ENCODE assay signal across 8 cellular contexts in the genomic region with DNA sequence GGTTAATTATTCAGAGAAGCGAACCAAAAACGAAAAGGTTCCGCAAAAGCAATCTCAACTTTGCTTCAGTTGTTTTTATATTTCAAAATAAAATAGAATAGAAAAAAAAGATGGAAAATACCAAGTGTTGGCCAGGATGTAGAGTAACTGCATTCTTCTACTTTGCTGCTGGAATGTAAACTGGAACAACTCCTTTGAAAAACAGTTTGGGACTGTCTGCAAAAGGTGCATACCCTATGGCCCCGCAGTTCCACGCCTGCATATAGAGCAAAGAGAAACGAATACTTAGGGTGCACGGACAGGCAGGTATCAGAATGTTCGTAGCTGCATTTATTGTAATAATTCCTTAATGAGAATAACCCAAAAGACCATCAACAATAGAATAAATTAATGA. TPM values are rescaled to one million over a fixed set of nuclear protein-coding genes. Genes with fewer than 3 reads are reported as not detected.
DNase-seq lines count a peak whose midpoint lies in the region; ATAC-seq and TF ChIP-seq lines count a peak whose summit lies in the region.

No MANE protein-coding gene starts in this region.

- H3K27me3 ChIP-seq in BLaER1, result no peaks in the 10 kb centered on the region
- no peaks in the 10 kb centered on the region for H3K27me3 ChIP-seq in MG63

- ATAC-seq in HG02588 (IDR thresholded peaks at IDR 0.05; ENCODE audit: unreplicated experiment) (no peak), GM18868 (IDR thresholded peaks at IDR 0.05; ENCODE audit: unreplicated experiment) (no peak), GM18907 (IDR thresholded peaks at IDR 0.05; ENCODE audit: unreplicated experiment) (no peak), GM21423 (IDR thresholded peaks at IDR 0.05; ENCODE audit: unreplicated experiment) (no peak)

- H3K36me3 ChIP-seq in BLaER1 (no peaks in the 10 kb centered on the region), MG63 (0 out of 2 replicates have a peak, but pooled peaks cover 3% of the 10 kb centered on the region)

- H3K27ac Mint-ChIP-seq in nephron, result peak overlapping the region; percentile 96 to 98 (median 97)

- H3K4me1 Mint-ChIP-seq in nephron, result peaks cover 40% of the 10 kb centered on the region

- H3K4me3 ChIP-seq in BLaER1 (peak overlapping the region; percentile 95), MG63 (peak overlapping the region; percentile 84)

- H4K20me1 ChIP-seq in BLaER1, result no peaks in the 10 kb centered on the region

- H3K36me3 Mint-ChIP-seq in nephron (ENCODE audit: low read depth), result peaks cover 26% of the 10 kb centered on the region

- H3K4me2 ChIP-seq in BLaER1, result peak overlapping the region; percentile 77

- no peak overlapping the region for H3K27ac ChIP-seq in BLaER1

- no peak for TF ChIP-seq CTCF in nephron (IDR thresholded peaks at IDR 0.05; ENCODE audit: unreplicated experiment in 3 of 3)

- peak overlapping the region; percentile 80 for H3K9ac ChIP-seq in BLaER1

- H3K27me3 Mint-ChIP-seq in nephron (ENCODE audit: low read depth), result no peaks in the 10 kb centered on the region

- H3K4me3 Mint-ChIP-seq in nephron, result peak overlapping the region; percentile 96 to 99 (median 97)

- H3K9me3 ChIP-seq in BLaER1 (no peaks in the 10 kb centered on the region), MG63 (peaks cover 6% of the 10 kb centered on the region)

- DNase-seq in MG63 (no peak), dermis blood vessel endothelial cell (peak; percentile 7)

- H3K4me1 ChIP-seq in BLaER1, result peaks cover 10% of the 10 kb centered on the region

- H3K9me3 Mint-ChIP-seq in nephron, result peaks cover 22% of the 10 kb centered on the region

RNA-seq across cellular contexts. Expression of gene RAB23, which starts 0.6 kb away (rescaled TPM):
- total RNA-seq in MG63 (2014; rRNA removed; shearing (Covaris generic); ENCODE audit: low replicate concordance), result 15.5 and 21.1 TPM in 2 replicates
- total RNA-seq in dermis blood vessel endothelial cell, result 8.1 and 9.0 TPM in 2 replicates

RNA-seq across cellular contexts. Expression of gene BAG2, which starts 50.6 kb away (rescaled TPM):
- 12.3 and 14.3 TPM in 2 replicates for total RNA-seq in MG63 (2014; rRNA removed; shearing (Covaris generic); ENCODE audit: low replicate concordance)
- total RNA-seq in dermis blood vessel endothelial cell, result 1.5 and 2.0 TPM in 2 replicates
